In the genomic region with DNA sequence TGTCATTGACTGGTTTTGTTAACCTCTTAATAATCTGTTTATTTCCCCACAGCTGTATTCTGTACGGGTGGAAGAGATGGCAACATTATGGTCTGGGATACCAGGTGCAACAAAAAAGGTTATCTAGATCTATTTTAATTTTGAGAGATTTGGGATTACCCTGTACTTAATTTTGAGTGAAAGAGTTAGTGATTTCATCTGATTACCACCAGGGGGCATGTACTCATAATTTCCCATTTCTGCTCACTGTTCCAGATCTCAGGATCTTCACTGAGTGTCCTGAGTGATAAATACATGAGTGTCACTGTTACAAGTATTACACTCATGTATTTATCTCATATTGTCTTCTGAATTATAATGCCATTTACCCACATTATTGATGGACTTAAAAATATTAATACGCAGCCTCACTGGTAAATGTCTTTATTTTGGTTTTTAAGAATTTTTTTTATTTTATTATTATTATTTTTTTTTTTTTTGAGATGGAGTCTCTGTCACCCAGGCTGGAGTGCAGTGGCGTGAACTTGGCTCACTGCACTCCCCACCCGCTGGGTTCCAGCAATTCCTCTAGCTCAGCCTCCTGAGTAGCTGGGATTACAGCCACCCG, we compare ENCODE assay signal across 8 cellular contexts. TPM values are rescaled to one million over a fixed set of nuclear protein-coding genes. Genes with fewer than 3 reads are reported as not detected.
DNase-seq lines count a peak whose midpoint lies in the region; ATAC-seq and TF ChIP-seq lines count a peak whose summit lies in the region.

No MANE protein-coding gene starts in this region.

- no peaks in the 10 kb centered on the region for H3K36me3 ChIP-seq in ovary

- no peak for TF ChIP-seq POLR2A in ovary (IDR thresholded peaks at IDR 0.05)

- H3K9me3 ChIP-seq in ovary: no peaks in the 10 kb centered on the region

- no peak overlapping the region for H3K27ac ChIP-seq in ovary

- H3K4me3 ChIP-seq in ovary: no peak overlapping the region

- H3K9me3 Mint-ChIP-seq in activated naive CD4-positive, alpha-beta T cell treated with anti-CD3 and anti-CD28 coated beads, Interleukin-2, amount 10 ng/mL, durations not matched to agents 7 days and 5 days: peaks cover 5% of the 10 kb centered on the region

- DNase-seq in DMS79 treated with DMSO at 0.1 percent for 48 hours (lab: John Stamatoyannopoulos, UW) (peak; percentile 33), LoVo (ENCODE audit: low spot score) (peak; percentile 61), SKM-1 (lab: John Stamatoyannopoulos, UW; ENCODE audit: unreplicated experiment) (peak; percentile 57), fibroblast of peridontal ligament (ENCODE audit: extremely low read depth) (peak; percentile 67), ovary (no peak), UCSD-AML1 (lab: John Stamatoyannopoulos, UW; ENCODE audit: unreplicated experiment) (no peak)
- DNase-seq in activated naive CD4-positive, alpha-beta T cell treated with anti-CD3 and anti-CD28 coated beads, Interleukin-2, amount 10 ng/mL, durations not matched to agents 7 days and 5 days: no peak

- 81 to 86% (median 84%) methylated on average over 5 of the region's 5 CpGs for WGBS in ovary, 3 donors

- H3K4me1 Mint-ChIP-seq in activated naive CD4-positive, alpha-beta T cell treated with anti-CD3 and anti-CD28 coated beads, Interleukin-2, amount 10 ng/mL, durations not matched to agents 7 days and 5 days: no peaks in the 10 kb centered on the region

- H3K4me3 Mint-ChIP-seq in activated naive CD4-positive, alpha-beta T cell treated with anti-CD3 and anti-CD28 coated beads, Interleukin-2, amount 10 ng/mL, durations not matched to agents 7 days and 5 days: no peak overlapping the region

- CTCF ChIA-PET in activated naive CD4-positive, alpha-beta T cell treated with anti-CD3 and anti-CD28 coated beads, Interleukin-2, amount 10 ng/mL, durations not matched to agents 7 days and 5 days (lab: Charles Lee): interaction anchor here (0.8 to 3.8 kb wide), 27 partner anchors 8 to 396 kb away, joined by 3 to 46 read pairs (median 4); no protein-coding TSS in a partner anchor

- H3K36me3 Mint-ChIP-seq in activated naive CD4-positive, alpha-beta T cell treated with anti-CD3 and anti-CD28 coated beads, Interleukin-2, amount 10 ng/mL, durations not matched to agents 7 days and 5 days: peaks cover 56% of the 10 kb centered on the region

- intact Hi-C loops in ovary (cut with DNase I): loop anchor here in 1 of 4 donors (5.0 kb wide), 1 partner anchor 394 kb away; no protein-coding TSS in a partner anchor

- peak; percentile 17 to 47 (median 44) for TF ChIP-seq CTCF in ovary (IDR thresholded peaks at IDR 0.05)

- no peaks in the 10 kb centered on the region for H3K27me3 ChIP-seq in ovary

- no peaks in the 10 kb centered on the region for H3K4me1 ChIP-seq in ovary (ENCODE audit: insufficient read depth)

- ATAC-seq in GM21528 (IDR thresholded peaks at IDR 0.05; ENCODE audit: low FRiP score, unreplicated experiment): no peak

- no peak overlapping the region for H3K27ac Mint-ChIP-seq in activated naive CD4-positive, alpha-beta T cell treated with anti-CD3 and anti-CD28 coated beads, Interleukin-2, amount 10 ng/mL, durations not matched to agents 7 days and 5 days

- H3K27me3 Mint-ChIP-seq in activated naive CD4-positive, alpha-beta T cell treated with anti-CD3 and anti-CD28 coated beads, Interleukin-2, amount 10 ng/mL, durations not matched to agents 7 days and 5 days: no peaks in the 10 kb centered on the region

- TF ChIP-seq EP300 in ovary (IDR thresholded peaks at IDR 0.05): no peak

RNA-seq across cellular contexts. Expression of a gene that starts 27.4 kb away (rescaled TPM):
- total RNA-seq in ovary: 1 to 10 TPM in 3 of 7 donors, under 1 TPM in 4; 0.11 to 2.0 (median 0.80) TPM
- 1 to 10 TPM in 1 of 2 donors, under 1 TPM in 1; 0.96 to 1.5 TPM for polyA plus RNA-seq in ovary

RNA-seq across cellular contexts. Expression of a gene that starts 27.6 kb away (rescaled TPM):
- 10 to 100 TPM in 1 of 7 donors, 1 to 10 TPM in 6; 5.1 to 19.1 (median 7.0) TPM for total RNA-seq in ovary
- 1 to 10 TPM; 4.0 to 7.8 TPM for polyA plus RNA-seq in ovary

Comparison
In these comparisons a context has a peak if more than half of its experiments do, and no peak if none do; other contexts are left out.
1. DNase-seq: peak in DMS79 treated with DMSO at 0.1 percent for 48 hours (single experiment), LoVo (single experiment), SKM-1 (single experiment) and fibroblast of peridontal ligament (single experiment); none in ovary (0 of 5), activated naive CD4-positive, alpha-beta T cell treated with anti-CD3 and anti-CD28 coated beads, Interleukin-2, amount 10 ng/mL, durations not matched to agents 7 days and 5 days (single experiment) and UCSD-AML1 (single experiment).